19 cellular contexts compared by ENCODE assay signal in genomic region chr6:135403584-135403983, GRCh38.
"Had no signal": no experiment of that assay in that cellular context is flagged by ENCODE, and none has a peak within 500 bp of the region (broad histone marks: within the 10 kb centered on the region; RNA-seq: fewer than 3 reads in every experiment).

No MANE protein-coding gene starts in this region.

- DNase-seq: cortex of kidney; dorsolateral prefrontal cortex; effector CD4-positive, alpha-beta T cell; foreskin fibroblast; gastrocnemius medialis; head of caudate nucleus; left ventricle myocardium superior; lower lobe of right lung; natural killer cell; right cardiac atrium; sigmoid colon; stimulated activated CD4-positive, alpha-beta T cell treated with anti-CD3 and anti-CD28 coated beads, Interleukin-2, amount 100 ng/mL, for 24 hours; stimulated activated CD4-positive, alpha-beta T cell treated with anti-CD3 and anti-CD28 coated beads, Interleukin-4, amount 100 ng/mL, for 24 hours; stimulated activated naive CD4-positive, alpha-beta T cell treated with Interleukin-2 at 50 U/mL for 16 hours; stomach; thyroid gland had no signal

- FAIRE-seq: keratinocyte had no signal

- ATAC-seq: esophagus mucosa; gastrocnemius medialis; left ventricle myocardium superior; lower lobe of right lung; natural killer cell; right cardiac atrium; stimulated activated effector memory CD8-positive, alpha-beta T cell treated with anti-CD3 and anti-CD28 coated beads, Interleukin-12 subunit alpha, Interleukin-12 subunit beta, amount 100 ng/mL, for 72 hours had no signal
